Comparison of ENCODE assay signal across 8 cellular contexts in genomic region chr21:44817506-44817880, GRCh38. TPM values are rescaled to one million over a fixed set of nuclear protein-coding genes. Genes with fewer than 3 reads are reported as not detected.
DNase-seq lines count a peak whose midpoint lies in the region; ATAC-seq and TF ChIP-seq lines count a peak whose summit lies in the region.

No MANE protein-coding gene starts in this region.

- H3K36me3 Mint-ChIP-seq in T-helper 2 cell treated with Interferon-gamma antibody and Interleukin-4, amounts not matched to agents 5 μg/mL and 100 μg/mL, for 36 hours (ENCODE audit: low read depth) = peaks cover 4% of the 10 kb centered on the region

- no peak overlapping the region for H3K27ac Mint-ChIP-seq in T-helper 2 cell treated with Interferon-gamma antibody and Interleukin-4, amounts not matched to agents 5 μg/mL and 100 μg/mL, for 36 hours

- TF ChIP-seq EP300 in upper lobe of left lung (IDR thresholded peaks at IDR 0.05) = no peak

- H3K27me3 ChIP-seq in right atrium auricular region (no peaks in the 10 kb centered on the region), prostate gland (replicated peaks; ENCODE audit: insufficient read depth) (no peaks in the 10 kb centered on the region), upper lobe of left lung (no peaks in the 10 kb centered on the region)

- H3K9me3 Mint-ChIP-seq in T-helper 2 cell treated with Interferon-gamma antibody and Interleukin-4, amounts not matched to agents 5 μg/mL and 100 μg/mL, for 36 hours = peaks cover 18% of the 10 kb centered on the region

- H3K4me1 Mint-ChIP-seq in T-helper 2 cell treated with Interferon-gamma antibody and Interleukin-4, amounts not matched to agents 5 μg/mL and 100 μg/mL, for 36 hours (ENCODE audit: low read depth) = peaks cover 9% of the 10 kb centered on the region

- peaks cover 0 to 12% of the 10 kb centered on the region in 2 donors for H3K9me3 ChIP-seq in right atrium auricular region
- no peaks in the 10 kb centered on the region for H3K9me3 ChIP-seq in prostate gland
- H3K9me3 ChIP-seq in upper lobe of left lung = peaks cover 0 to 13% (median 3%) of the 10 kb centered on the region in 4 donors

- H3K36me3 ChIP-seq in right atrium auricular region = peaks cover 6% of the 10 kb centered on the region
- H3K36me3 ChIP-seq in prostate gland = no peaks in the 10 kb centered on the region
- peaks cover 0 to 15% (median 11%) of the 10 kb centered on the region in 4 donors for H3K36me3 ChIP-seq in upper lobe of left lung

- peak overlapping the region; percentile 75 for H3K4me3 Mint-ChIP-seq in T-helper 2 cell treated with Interferon-gamma antibody and Interleukin-4, amounts not matched to agents 5 μg/mL and 100 μg/mL, for 36 hours

- H3K4me1 ChIP-seq in right atrium auricular region (peaks cover 0 to 41% of the 10 kb centered on the region in 2 donors), prostate gland (replicated peaks) (peaks cover 2% of the 10 kb centered on the region), upper lobe of left lung (peaks cover 16 to 33% (median 24%) of the 10 kb centered on the region in 4 donors)

- WGBS in prostate gland = no CpG with 5 or more reads among the region's 43 CpGs
- WGBS in upper lobe of left lung, 2 donors = 0% methylated on average over 1 to 9 of the region's 43 CpGs

- peak; percentile 76 for ATAC-seq in HG02623 (IDR thresholded peaks at IDR 0.05; ENCODE audit: unreplicated experiment)
- ATAC-seq in upper lobe of left lung (ENCODE audit: low FRiP score in 2 of 2) = peak; percentile 95

- no peak for TF ChIP-seq CTCF in GM12864 (IDR thresholded peaks at IDR 0.05; ENCODE audit: low read depth, low read length, missing control alignments)
- TF ChIP-seq CTCF in right atrium auricular region (IDR thresholded peaks at IDR 0.05) = peak in 1 of 2 donors; percentile 13
- TF ChIP-seq CTCF in prostate gland (IDR thresholded peaks at IDR 0.05) = no peak
- no peak for TF ChIP-seq CTCF in upper lobe of left lung (IDR thresholded peaks at IDR 0.05)

- intact Hi-C loops in prostate gland (cut with DNase I) = loop anchor here (2.0 to 5.0 kb wide), 2 partner anchors 15 to 55 kb away; partner anchors contain the start of gene PTTG1IP

- peak; percentile 46 for DNase-seq in GM12864 (ENCODE audit: low read depth)
- DNase-seq in NCI-H1092 treated with DMSO at 0.1 percent for 48 hours (lab: John Stamatoyannopoulos, UW) = peak; percentile 77
- DNase-seq in T-helper 2 cell treated with Interferon-gamma antibody and Interleukin-4, amounts not matched to agents 5 μg/mL and 100 μg/mL, for 36 hours (ENCODE audit: low spot score) = peak; percentile 88
- DNase-seq in anterior cingulate cortex (lab: John Stamatoyannopoulos, UW) = peak in 55 of 58 donors; percentile 24 to 92 (median 80)
- DNase-seq in right atrium auricular region (ENCODE audit: low spot score) = peak; percentile 87
- peak; percentile 91 for DNase-seq in prostate gland (ENCODE audit: low spot score)
- DNase-seq in upper lobe of left lung = peak; percentile 94 to 99

- H3K27ac ChIP-seq in right atrium auricular region (peak overlapping the region; percentile 94 to 97), prostate gland (peak overlapping the region; percentile 83 to 88), upper lobe of left lung (peak overlapping the region; percentile 93 to 98 (median 95))

- H3K4me3 ChIP-seq in GM12864 (ENCODE audit: low read depth, low read length) (peak overlapping the region; percentile 77), right atrium auricular region (peak overlapping the region; percentile 92), prostate gland (peak overlapping the region; percentile 83 to 85), upper lobe of left lung (peak overlapping the region; percentile 72 to 82 (median 76))

- no peaks in the 10 kb centered on the region for H3K27me3 Mint-ChIP-seq in T-helper 2 cell treated with Interferon-gamma antibody and Interleukin-4, amounts not matched to agents 5 μg/mL and 100 μg/mL, for 36 hours (ENCODE audit: low read depth)

- TF ChIP-seq POLR2A in prostate gland (IDR thresholded peaks at IDR 0.05) = peak; percentile 34
- no peak for TF ChIP-seq POLR2A in upper lobe of left lung (IDR thresholded peaks at IDR 0.05)

RNA-seq across cellular contexts. Expression of gene SUMO3, which starts 0.4 kb away (rescaled TPM):
- total RNA-seq in right atrium auricular region = 10 to 100 TPM; 59.7 to 74.1 TPM
- 10 to 100 TPM; 78.3 to 92.2 TPM for total RNA-seq in prostate gland
- total RNA-seq in upper lobe of left lung = 10 to 100 TPM; 46.1 to 97.6 (median 73.2) TPM

RNA-seq across cellular contexts. Expression of gene UBE2G2, which starts 15.9 kb away (rescaled TPM):
- 10 to 100 TPM; 47.5 to 52.5 TPM for total RNA-seq in right atrium auricular region
- total RNA-seq in prostate gland = 10 to 100 TPM; 46.9 to 75.7 TPM
- total RNA-seq in upper lobe of left lung = 100 to 1,000 TPM in 1 of 6 donors, 10 to 100 TPM in 5; 74.4 to 218 (median 80.1) TPM

RNA-seq across cellular contexts. Expression of gene PTTG1IP, which starts 56.0 kb away (rescaled TPM):
- 100 to 1,000 TPM; 284 to 303 TPM for total RNA-seq in right atrium auricular region
- total RNA-seq in prostate gland = 100 to 1,000 TPM; 216 to 244 TPM
- 100 to 1,000 TPM; 150 to 316 (median 247) TPM for total RNA-seq in upper lobe of left lung

Comparison
In these comparisons a context has a peak if more than half of its experiments do, and no peak if none do; other contexts are left out.
1. Peak in every context shown above with its lines: DNase-seq, ATAC-seq, H3K4me3 ChIP-seq and H3K27ac ChIP-seq.
2. DNase-seq: peak in every context shown above with its lines; median percentile 96 in upper lobe of left lung; 91 in prostate gland; 88 in T-helper 2 cell treated with Interferon-gamma antibody and Interleukin-4, amounts not matched to agents 5 μg/mL and 100 μg/mL, for 36 hours; 87 in right atrium auricular region; 80 in anterior cingulate cortex; 77 in NCI-H1092 treated with DMSO at 0.1 percent for 48 hours; 46 in GM12864.